In genomic region chrX:37652053-37652452, GRCh38 we compare ENCODE assay signal across 17 cellular contexts. TPM values are rescaled to one million over a fixed set of nuclear protein-coding genes. Genes with fewer than 3 reads are reported as not detected.
DNase-seq lines count a peak whose midpoint lies in the region; ATAC-seq, FAIRE-seq and TF ChIP-seq lines count a peak whose summit lies in the region.
"Had no signal": no experiment of that assay in that cellular context is flagged by ENCODE, and none has a peak within 500 bp of the region (broad histone marks: within the 10 kb centered on the region; RNA-seq: fewer than 3 reads in every experiment).

No MANE protein-coding gene starts in this region.

- H3K23ac ChIP-seq in H1 (ENCODE audit: insufficient read length), result no peak overlapping the region

- H3K36me3 ChIP-seq in DND-41 (ENCODE audit: insufficient read depth, low read length) (no peaks in the 10 kb centered on the region), MM.1S (replicated peaks; ENCODE audit: insufficient read depth, low read length) (no peaks in the 10 kb centered on the region), H1 (ENCODE audit: control insufficient read depth in 2 of 4, insufficient read depth in 4 of 4, low read length in 3 of 4) (no peaks in the 10 kb centered on the region), upper lobe of left lung (no peaks in the 10 kb centered on the region)
- H3K36me3 ChIP-seq: BLaER1 had no signal

- peak; percentile 6 for DNase-seq in DND-41
- peak; percentile 20 for DNase-seq in ELF-1 (ENCODE audit: low read depth, low spot score)
- peak; percentile 49 for DNase-seq in MM.1S
- no peak for DNase-seq in H1 (ENCODE audit: low read depth in 1 of 2, low spot score in 2 of 2)
- DNase-seq in upper lobe of left lung, result no peak
- DNase-seq in NCI-H226, result no peak
- DNase-seq in GM13977 (ENCODE audit: low spot score), result no peak
- DNase-seq: DMS 273 treated with DMSO at 0.1 percent for 48 hours, GM23248, HFFc6, NCI-H187 treated with DMSO at 0.1 percent for 48 hours, NCI-H82, SHP77 treated with DMSO at 0.1 percent for 48 hours had no signal

- FAIRE-seq in H1 (lab: Jason Lieb, UNC), result peak; percentile 32
- FAIRE-seq: GM12878 had no signal

- H3K14ac ChIP-seq in H1 (ENCODE audit: insufficient read length), result no peak overlapping the region

- no peak overlapping the region for H2BK20ac ChIP-seq in H1 (ENCODE audit: low read length)

- WGBS in H1 (ENCODE audit: extremely low coverage in 1 of 2, insufficient coverage in 1 of 2, insufficient read length in 1 of 2, insufficient replicate concordance in 2 of 2, low coverage in 1 of 2, low lambda C conversion rate in 2 of 2, missing lambda C conversion rate in 1 of 2), 2 experiments, result 100% methylated on average over 1 of the region's 1 CpG; no CpG with 5 or more reads in 1 of the 2 experiments
- WGBS in upper lobe of left lung, 2 donors, result 58 to 87% methylated on average over 1 of the region's 1 CpG

- TF ChIP-seq RAD21 in H1 (IDR thresholded peaks at IDR 0.05 in 1 of 2, conservative IDR thresholded peaks at IDR 0.05 in 1 of 2; ENCODE audit: low read depth in 2 of 2, low read length in 2 of 2), result no peak

- H4K20me1 ChIP-seq in DND-41 (ENCODE audit: insufficient read depth, low read length) (no peaks in the 10 kb centered on the region), MM.1S (ENCODE audit: insufficient read depth, low read length) (no peaks in the 10 kb centered on the region), H1 (replicated peaks in 1 of 2; ENCODE audit: control insufficient read depth in 1 of 2, insufficient read depth in 2 of 2, low read length in 2 of 2) (no peaks in the 10 kb centered on the region)
- H4K20me1 ChIP-seq: BLaER1 had no signal

- no peak overlapping the region for H4K8ac ChIP-seq in H1 (ENCODE audit: extremely low read depth, insufficient read depth, low read length)

- H2BK5ac ChIP-seq in H1 (ENCODE audit: low read depth, low read length), result no peak overlapping the region

- TF ChIP-seq CTCF in DND-41 (IDR thresholded peaks at IDR 0.05; ENCODE audit: borderline replicate concordance, extremely low read depth, low read length, poor library complexity, severe bottlenecking), result no peak
- no peak for TF ChIP-seq CTCF in MM.1S (IDR thresholded peaks at IDR 0.05; ENCODE audit: low read length)
- TF ChIP-seq CTCF in H1 (IDR thresholded peaks at IDR 0.05; ENCODE audit: control extremely low read depth in 1 of 3, insufficient read depth in 1 of 3, low read depth in 1 of 3, low read length in 3 of 3), result no peak
- no peak for TF ChIP-seq CTCF in upper lobe of left lung (IDR thresholded peaks at IDR 0.05)
- no peak for TF ChIP-seq CTCF in GM13977 (IDR thresholded peaks at IDR 0.05; ENCODE audit: extremely low read depth, insufficient read depth, missing control alignments)

- no peak overlapping the region for H2AK5ac ChIP-seq in H1 (ENCODE audit: low read depth, low read length)

- no peak overlapping the region for H4K91ac ChIP-seq in H1 (replicated peaks; ENCODE audit: insufficient read length, low read length)

- TF ChIP-seq POLR2A in H1 (IDR thresholded peaks at IDR 0.05; ENCODE audit: control extremely low read depth in 1 of 2, low read depth in 2 of 2, low read length in 2 of 2) (no peak), upper lobe of left lung (IDR thresholded peaks at IDR 0.05) (no peak)

- in situ Hi-C loops in GM13977 (cut with MboI; ENCODE audit: low pct_unique_long_range_greater_than_20kb, low sequenced_read_pairs, unreplicated experiment), result no loop called here

- POLR2A ChIA-PET in H1 (lab: Charles Lee; ENCODE audit: partially characterized antibody), result no interaction called here

- CTCF ChIA-PET in H1 (lab: Charles Lee; ENCODE audit: partially characterized antibody), result interaction anchor here (0.9 kb wide), 1 partner anchor 92 kb away, joined by 3 read pairs; no protein-coding TSS in a partner anchor

- H3K4me3 ChIP-seq in DND-41 (ENCODE audit: low read depth in 1 of 2, low read length in 2 of 2), result no peak overlapping the region
- H3K4me3 ChIP-seq in MM.1S (ENCODE audit: low read length), result no peak overlapping the region
- H3K4me3 ChIP-seq in H1 (ENCODE audit: extremely low read depth in 1 of 4, insufficient read depth in 2 of 4, low read depth in 3 of 4, low read length in 4 of 4), result no peak overlapping the region
- H3K4me3 ChIP-seq in upper lobe of left lung, result no peak overlapping the region
- H3K4me3 ChIP-seq: BLaER1, GM12878, GM23248 had no signal

- ATAC-seq in DND-41 (ENCODE audit: insufficient read depth, low read depth) (no peak), upper lobe of left lung (ENCODE audit: low FRiP score in 2 of 2) (no peak)
- ATAC-seq: GM12878 had no signal

- H2BK15ac ChIP-seq in H1 (ENCODE audit: low read length), result no peak overlapping the region

- TF ChIP-seq EP300 in H1 (IDR thresholded peaks at IDR 0.05; ENCODE audit: borderline replicate concordance in 1 of 2, low read depth in 2 of 2, low read length in 2 of 2), result no peak
- no peak for TF ChIP-seq EP300 in upper lobe of left lung (IDR thresholded peaks at IDR 0.05)

- H3K4me2 ChIP-seq in DND-41 (ENCODE audit: insufficient read depth, low read length), result no peak overlapping the region
- no peak overlapping the region for H3K4me2 ChIP-seq in MM.1S (ENCODE audit: low read depth, low read length)
- no peak overlapping the region for H3K4me2 ChIP-seq in H1 (ENCODE audit: insufficient read depth in 1 of 2, low read depth in 2 of 2, low read length in 2 of 2)
- H3K4me2 ChIP-seq: BLaER1, KMS-11 had no signal

- no peak overlapping the region for H4K5ac ChIP-seq in H1 (ENCODE audit: insufficient read length, low read depth, low read length)

- H2BK120ac ChIP-seq in H1 (replicated peaks; ENCODE audit: low read depth, low read length), result no peak overlapping the region

- no peaks in the 10 kb centered on the region for H3K23me2 ChIP-seq in H1 (ENCODE audit: low read depth, low read length)

- H2AFZ ChIP-seq in DND-41 (ENCODE audit: low read depth, low read length) (no peak overlapping the region), MM.1S (ENCODE audit: low read length) (no peak overlapping the region), H1 (ENCODE audit: low read length) (no peak overlapping the region)
- H2AFZ ChIP-seq: GM23248 had no signal

- H3K4me1 ChIP-seq in DND-41 (ENCODE audit: insufficient read depth, low read length) (no peaks in the 10 kb centered on the region), MM.1S (ENCODE audit: low read length) (no peaks in the 10 kb centered on the region), H1 (replicated peaks in 1 of 4; ENCODE audit: control insufficient read depth in 3 of 4, insufficient read depth in 4 of 4, low read length in 3 of 4) (no peaks in the 10 kb centered on the region; a peak in 1 of 7 replicates), upper lobe of left lung (no peaks in the 10 kb centered on the region)
- H3K4me1 ChIP-seq: BLaER1 had no signal

- no peaks in the 10 kb centered on the region for H3K79me1 ChIP-seq in H1 (ENCODE audit: low read depth, low read length)

- H3K9ac ChIP-seq in DND-41 (ENCODE audit: low read depth, low read length), result no peak overlapping the region
- H3K9ac ChIP-seq in MM.1S (ENCODE audit: low read length), result no peak overlapping the region
- no peak overlapping the region for H3K9ac ChIP-seq in H1 (replicated peaks in 1 of 4; ENCODE audit: extremely low read depth in 1 of 4, low read depth in 3 of 4, low read length in 3 of 4)
- H3K9ac ChIP-seq: BLaER1, GM23248, KMS-11 had no signal

- no peaks in the 10 kb centered on the region for H3F3A ChIP-seq in MM.1S (ENCODE audit: insufficient read depth, low read length)

- H3K27me3 ChIP-seq in DND-41 (ENCODE audit: insufficient read depth, low read length, poor library complexity), result no peaks in the 10 kb centered on the region
- H3K27me3 ChIP-seq in MM.1S (replicated peaks; ENCODE audit: insufficient read depth, low read length), result no peaks in the 10 kb centered on the region
- no peaks in the 10 kb centered on the region for H3K27me3 ChIP-seq in H1 (replicated peaks in 1 of 4; ENCODE audit: control insufficient read depth in 3 of 4, extremely low read depth in 1 of 4, insufficient read depth in 3 of 4, low read length in 3 of 4)
- no peaks in the 10 kb centered on the region for H3K27me3 ChIP-seq in upper lobe of left lung
- H3K27me3 ChIP-seq: BLaER1 had no signal

- H2BK12ac ChIP-seq in H1 (ENCODE audit: low read depth, low read length), result no peak overlapping the region

- H3K56ac ChIP-seq in H1 (replicated peaks; ENCODE audit: insufficient read length, low read depth, low read length), result no peak overlapping the region

- no peaks in the 10 kb centered on the region for H3K9me3 ChIP-seq in DND-41 (ENCODE audit: insufficient read depth, low read length, severe bottlenecking)
- H3K9me3 ChIP-seq in MM.1S (replicated peaks; ENCODE audit: insufficient read depth, low read length), result no peaks in the 10 kb centered on the region
- H3K9me3 ChIP-seq in H1 (ENCODE audit: insufficient read depth in 2 of 2, low read depth in 1 of 2, low read length in 1 of 2), result no peaks in the 10 kb centered on the region
- no peaks in the 10 kb centered on the region for H3K9me3 ChIP-seq in upper lobe of left lung
- H3K9me3 ChIP-seq: BLaER1 had no signal

- no peak overlapping the region for H3K18ac ChIP-seq in H1 (ENCODE audit: extremely low read depth, low read length)

- no peaks in the 10 kb centered on the region for H3K9me2 ChIP-seq in MM.1S (replicated peaks; ENCODE audit: insufficient read depth, low read length)

- no peak overlapping the region for H3K27ac ChIP-seq in DND-41 (ENCODE audit: low read length)
- no peak overlapping the region for H3K27ac ChIP-seq in MM.1S (ENCODE audit: low read length)
- H3K27ac ChIP-seq in H1 (ENCODE audit: low read depth, low read length), result no peak overlapping the region
- no peak overlapping the region for H3K27ac ChIP-seq in upper lobe of left lung
- H3K27ac ChIP-seq: BLaER1, GM23248, HL-60, KMS-11 had no signal

- no peak overlapping the region for H3K4ac ChIP-seq in H1 (replicated peaks; ENCODE audit: insufficient read length, low read depth, low read length)

- no peaks in the 10 kb centered on the region for H3K79me2 ChIP-seq in DND-41 (ENCODE audit: insufficient read depth, low read length)
- H3K79me2 ChIP-seq in MM.1S (ENCODE audit: low read length), result no peaks in the 10 kb centered on the region
- H3K79me2 ChIP-seq in H1 (ENCODE audit: control insufficient read depth in 1 of 2, insufficient read depth in 2 of 2, low read length in 2 of 2), result no peaks in the 10 kb centered on the region

TF ChIP-seq in H1, 55 proteins besides CTCF, POLR2A, EP300 and RAD21 (continues in another document):
- TF ChIP-seq HDAC6 (IDR thresholded peaks at IDR 0.05; ENCODE audit: low read depth, low read length), result no peak
- no peak for TF ChIP-seq JUND (IDR thresholded peaks at IDR 0.05; ENCODE audit: low read length)

RNA-seq across cellular contexts. Expression of gene XK, which starts 33.5 kb away (rescaled TPM):
- total RNA-seq in H1 (2021; fragmentation: NEBNext Ultra II Directional; extraction: Animal tissue kit (Norgen Biotek cat#: 25700)), result 0.84 and 1.1 TPM in 2 replicates
- polyA plus RNA-seq in H1 (2011; rRNA removed), result 0.76 and 0.78 TPM in 2 replicates
- 0.69 TPM for polyA plus RNA-seq in H1 (2011; cell fraction: cytosol; rRNA removed)
- polyA plus RNA-seq in H1 (2011; cell fraction: nucleus; rRNA removed), result 0.64 TPM
- 0.32 to 0.61 TPM (median 0.51 TPM) in 4 replicates for polyA plus RNA-seq in H1 (2012, experiment 1 of 2)
- 0.07 TPM for polyA plus RNA-seq in H1 (2012, experiment 2 of 2)
- 0.81 TPM for polyA plus RNA-seq in H1 (2013, experiment 1 of 2)
- 0.92 TPM for polyA plus RNA-seq in H1 (2013, experiment 2 of 2)
- 1.4 and 1.7 TPM in 2 replicates for polyA minus RNA-seq in H1 (2011; rRNA and poly(A)+ RNA removed)
- 1.0 TPM for polyA minus RNA-seq in H1 (2011; cell fraction: cytosol; rRNA and poly(A)+ RNA removed)
- 2.3 TPM for polyA minus RNA-seq in H1 (2011; cell fraction: nucleus; rRNA and poly(A)+ RNA removed)
- total RNA-seq in upper lobe of left lung, result 1 to 10 TPM in 5 of 6 donors, under 1 TPM in 1; under 0.01 to 5.7 (median 1.8) TPM
- total RNA-seq: GM12878, GM23248, HFFc6 had no signal
- polyA plus RNA-seq: GM12878, GM23248 had no signal

Comparison
In these comparisons a context has a peak if more than half of its experiments do, and no peak if none do; other contexts are left out.
1. DNase-seq: peak in DND-41 (single experiment), ELF-1 (single experiment) and MM.1S (single experiment); none in H1 (0 of 2), upper lobe of left lung (0 of 2), NCI-H226 (single experiment) and GM13977 (single experiment).